ENCODE assay signal across 1 cellular context in the genomic region with DNA sequence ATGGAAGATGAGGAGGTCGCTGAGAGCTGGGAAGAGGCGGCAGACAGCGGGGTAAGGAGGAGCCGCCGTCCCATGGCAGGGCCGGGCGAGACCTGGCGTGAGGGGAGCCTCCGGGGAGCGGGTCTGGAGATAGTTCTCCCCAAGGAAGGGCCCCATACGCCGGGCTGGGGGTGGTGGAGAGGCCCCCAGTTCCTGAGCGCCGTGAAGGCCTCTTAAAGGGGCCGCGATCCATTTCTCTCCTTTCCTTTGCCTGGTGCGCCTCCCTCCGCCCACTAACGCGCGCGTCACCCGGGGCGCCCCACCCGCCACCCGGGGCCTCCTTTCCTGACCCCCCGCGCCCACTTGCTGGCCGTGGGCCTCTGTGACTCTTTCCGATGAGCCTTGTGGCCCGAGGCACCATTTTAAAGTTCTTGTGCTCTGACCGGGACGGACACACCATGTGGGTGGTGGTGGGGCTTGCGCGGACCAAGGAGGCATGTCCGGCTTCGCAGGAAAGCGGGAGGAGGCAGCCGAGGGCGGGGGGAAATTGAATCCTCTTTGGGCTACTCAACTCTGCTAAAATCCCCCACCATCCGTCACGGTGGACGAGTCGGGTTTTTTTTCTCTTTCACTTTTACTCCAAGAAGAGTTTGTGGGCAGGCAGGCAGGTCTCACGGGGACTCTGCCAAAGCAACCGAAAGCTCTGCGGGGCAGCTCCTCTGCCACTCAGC.
TF ChIP-seq lines count a peak whose summit lies in the region.

No MANE protein-coding gene starts in this region.

TF ChIP-seq in HepG2, 621 proteins besides CTCF, POLR2A, EP300 and RAD21 (continued from another document):
- TF ChIP-seq, protein P1, sequence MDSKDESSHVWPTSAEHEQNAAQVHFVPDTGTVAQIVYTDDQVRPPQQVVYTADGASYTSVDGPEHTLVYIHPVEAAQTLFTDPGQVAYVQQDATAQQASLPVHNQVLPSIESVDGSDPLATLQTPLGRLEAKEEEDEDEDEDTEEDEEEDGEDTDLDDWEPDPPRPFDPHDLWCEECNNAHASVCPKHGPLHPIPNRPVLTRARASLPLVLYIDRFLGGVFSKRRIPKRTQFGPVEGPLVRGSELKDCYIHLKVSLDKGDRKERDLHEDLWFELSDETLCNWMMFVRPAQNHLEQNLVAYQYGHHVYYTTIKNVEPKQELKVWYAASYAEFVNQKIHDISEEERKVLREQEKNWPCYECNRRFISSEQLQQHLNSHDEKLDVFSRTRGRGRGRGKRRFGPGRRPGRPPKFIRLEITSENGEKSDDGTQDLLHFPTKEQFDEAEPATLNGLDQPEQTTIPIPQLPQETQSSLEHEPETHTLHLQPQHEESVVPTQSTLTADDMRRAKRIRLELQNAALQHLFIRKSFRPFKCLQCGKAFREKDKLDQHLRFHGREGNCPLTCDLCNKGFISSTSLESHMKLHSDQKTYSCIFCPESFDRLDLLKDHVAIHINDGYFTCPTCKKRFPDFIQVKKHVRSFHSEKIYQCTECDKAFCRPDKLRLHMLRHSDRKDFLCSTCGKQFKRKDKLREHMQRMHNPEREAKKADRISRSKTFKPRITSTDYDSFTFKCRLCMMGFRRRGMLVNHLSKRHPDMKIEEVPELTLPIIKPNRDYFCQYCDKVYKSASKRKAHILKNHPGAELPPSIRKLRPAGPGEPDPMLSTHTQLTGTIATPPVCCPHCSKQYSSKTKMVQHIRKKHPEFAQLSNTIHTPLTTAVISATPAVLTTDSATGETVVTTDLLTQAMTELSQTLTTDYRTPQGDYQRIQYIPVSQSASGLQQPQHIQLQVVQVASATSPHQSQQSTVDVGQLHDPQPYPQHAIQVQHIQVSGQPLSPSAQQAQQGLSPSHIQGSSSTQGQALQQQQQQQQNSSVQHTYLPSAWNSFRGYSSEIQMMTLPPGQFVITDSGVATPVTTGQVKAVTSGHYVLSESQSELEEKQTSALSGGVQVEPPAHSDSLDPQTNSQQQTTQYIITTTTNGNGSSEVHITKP (CRISPR knock-in tag; IDR thresholded peaks at IDR 0.05; ENCODE audit: low read depth), result no peak; the same call in none of the 2 replicates
- no peak for TF ChIP-seq ZNF224 (CRISPR knock-in tag; IDR thresholded peaks at IDR 0.05)
- TF ChIP-seq, protein P2, sequence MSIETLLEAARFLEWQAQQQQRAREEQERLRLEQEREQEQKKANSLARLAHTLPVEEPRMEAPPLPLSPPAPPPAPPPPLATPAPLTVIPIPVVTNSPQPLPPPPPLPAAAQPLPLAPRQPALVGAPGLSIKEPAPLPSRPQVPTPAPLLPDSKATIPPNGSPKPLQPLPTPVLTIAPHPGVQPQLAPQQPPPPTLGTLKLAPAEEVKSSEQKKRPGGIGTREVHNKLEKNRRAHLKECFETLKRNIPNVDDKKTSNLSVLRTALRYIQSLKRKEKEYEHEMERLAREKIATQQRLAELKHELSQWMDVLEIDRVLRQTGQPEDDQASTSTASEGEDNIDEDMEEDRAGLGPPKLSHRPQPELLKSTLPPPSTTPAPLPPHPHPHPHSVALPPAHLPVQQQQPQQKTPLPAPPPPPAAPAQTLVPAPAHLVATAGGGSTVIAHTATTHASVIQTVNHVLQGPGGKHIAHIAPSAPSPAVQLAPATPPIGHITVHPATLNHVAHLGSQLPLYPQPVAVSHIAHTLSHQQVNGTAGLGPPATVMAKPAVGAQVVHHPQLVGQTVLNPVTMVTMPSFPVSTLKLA (IDR thresholded peaks at IDR 0.05), result no peak
- TF ChIP-seq, protein P3, sequence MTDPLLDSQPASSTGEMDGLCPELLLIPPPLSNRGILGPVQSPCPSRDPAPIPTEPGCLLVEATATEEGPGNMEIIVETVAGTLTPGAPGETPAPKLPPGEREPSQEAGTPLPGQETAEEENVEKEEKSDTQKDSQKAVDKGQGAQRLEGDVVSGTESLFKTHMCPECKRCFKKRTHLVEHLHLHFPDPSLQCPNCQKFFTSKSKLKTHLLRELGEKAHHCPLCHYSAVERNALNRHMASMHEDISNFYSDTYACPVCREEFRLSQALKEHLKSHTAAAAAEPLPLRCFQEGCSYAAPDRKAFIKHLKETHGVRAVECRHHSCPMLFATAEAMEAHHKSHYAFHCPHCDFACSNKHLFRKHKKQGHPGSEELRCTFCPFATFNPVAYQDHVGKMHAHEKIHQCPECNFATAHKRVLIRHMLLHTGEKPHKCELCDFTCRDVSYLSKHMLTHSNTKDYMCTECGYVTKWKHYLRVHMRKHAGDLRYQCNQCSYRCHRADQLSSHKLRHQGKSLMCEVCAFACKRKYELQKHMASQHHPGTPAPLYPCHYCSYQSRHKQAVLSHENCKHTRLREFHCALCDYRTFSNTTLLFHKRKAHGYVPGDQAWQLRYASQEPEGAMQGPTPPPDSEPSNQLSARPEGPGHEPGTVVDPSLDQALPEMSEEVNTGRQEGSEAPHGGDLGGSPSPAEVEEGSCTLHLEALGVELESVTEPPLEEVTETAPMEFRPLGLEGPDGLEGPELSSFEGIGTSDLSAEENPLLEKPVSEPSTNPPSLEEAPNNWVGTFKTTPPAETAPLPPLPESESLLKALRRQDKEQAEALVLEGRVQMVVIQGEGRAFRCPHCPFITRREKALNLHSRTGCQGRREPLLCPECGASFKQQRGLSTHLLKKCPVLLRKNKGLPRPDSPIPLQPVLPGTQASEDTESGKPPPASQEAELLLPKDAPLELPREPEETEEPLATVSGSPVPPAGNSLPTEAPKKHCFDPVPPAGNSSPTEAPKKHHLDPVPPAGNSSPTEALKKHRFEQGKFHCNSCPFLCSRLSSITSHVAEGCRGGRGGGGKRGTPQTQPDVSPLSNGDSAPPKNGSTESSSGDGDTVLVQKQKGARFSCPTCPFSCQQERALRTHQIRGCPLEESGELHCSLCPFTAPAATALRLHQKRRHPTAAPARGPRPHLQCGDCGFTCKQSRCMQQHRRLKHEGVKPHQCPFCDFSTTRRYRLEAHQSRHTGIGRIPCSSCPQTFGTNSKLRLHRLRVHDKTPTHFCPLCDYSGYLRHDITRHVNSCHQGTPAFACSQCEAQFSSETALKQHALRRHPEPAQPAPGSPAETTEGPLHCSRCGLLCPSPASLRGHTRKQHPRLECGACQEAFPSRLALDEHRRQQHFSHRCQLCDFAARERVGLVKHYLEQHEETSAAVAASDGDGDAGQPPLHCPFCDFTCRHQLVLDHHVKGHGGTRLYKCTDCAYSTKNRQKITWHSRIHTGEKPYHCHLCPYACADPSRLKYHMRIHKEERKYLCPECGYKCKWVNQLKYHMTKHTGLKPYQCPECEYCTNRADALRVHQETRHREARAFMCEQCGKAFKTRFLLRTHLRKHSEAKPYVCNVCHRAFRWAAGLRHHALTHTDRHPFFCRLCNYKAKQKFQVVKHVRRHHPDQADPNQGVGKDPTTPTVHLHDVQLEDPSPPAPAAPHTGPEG (CRISPR knock-in tag; IDR thresholded peaks at IDR 0.05), result 0 out of 2 replicates have a peak, but pooled peaks have one; percentile 35
- TF ChIP-seq PITX1 (CRISPR knock-in tag; IDR thresholded peaks at IDR 0.05), result peak; percentile 3; the same call in 1 of the 2 replicates
- TF ChIP-seq ZNF547 (CRISPR knock-in tag; IDR thresholded peaks at IDR 0.05), result no peak
- no peak for TF ChIP-seq ZNF589 (CRISPR knock-in tag; conservative IDR thresholded peaks at IDR 0.05)
- no peak for TF ChIP-seq MEIS1 (CRISPR knock-in tag; IDR thresholded peaks at IDR 0.05; ENCODE audit: borderline replicate concordance)
- no peak for TF ChIP-seq ZNF34 (CRISPR knock-in tag; IDR thresholded peaks at IDR 0.05; ENCODE audit: borderline replicate concordance)
